In genomic region chr5:173623296-173623771, GRCh38 we compare ENCODE assay signal across 1 cellular context.
A peak's percentile ranks its signal among the peaks of the same experiment; 100 is the strongest.
TF ChIP-seq lines count a peak whose summit lies in the region.

No MANE protein-coding gene starts in this region.

TF ChIP-seq in HepG2, 621 proteins besides CTCF, POLR2A, EP300 and RAD21 (continued from another document and continues in another):
- TF ChIP-seq ZNF614 (CRISPR knock-in tag; IDR thresholded peaks at IDR 0.05; ENCODE audit: borderline replicate concordance) (0 out of 2 replicates have a peak, but pooled peaks have one; percentile 39), MEIS1 (CRISPR knock-in tag; IDR thresholded peaks at IDR 0.05; ENCODE audit: borderline replicate concordance) (0 out of 2 replicates have a peak, but pooled peaks have one; percentile 46), NR2F6 (IDR thresholded peaks at IDR 0.05) (peak; percentile 55; the same call in 1 of the 2 replicates), NR2F6 (CRISPR knock-in tag; IDR thresholded peaks at IDR 0.05) (peak; percentile 65), RFXAP (CRISPR knock-in tag; IDR thresholded peaks at IDR 0.05; ENCODE audit: borderline replicate concordance) (peak; percentile 67; the same call in 1 of the 2 replicates), HOXD1 (CRISPR knock-in tag; IDR thresholded peaks at IDR 0.05) (0 out of 2 replicates have a peak, but pooled peaks have one; percentile 36), MYC (CRISPR knock-in tag; IDR thresholded peaks at IDR 0.05; ENCODE audit: borderline replicate concordance) (peak; percentile 56; the same call in 1 of the 2 replicates), ZSCAN9 (CRISPR knock-in tag; IDR thresholded peaks at IDR 0.05; ENCODE audit: borderline replicate concordance) (0 out of 2 replicates have a peak, but pooled peaks have one; percentile 39), SAP130 (CRISPR knock-in tag; IDR thresholded peaks at IDR 0.05; ENCODE audit: low read depth) (peak; percentile 57), ZBTB26 (CRISPR knock-in tag; IDR thresholded peaks at IDR 0.05; ENCODE audit: borderline replicate concordance) (0 out of 2 replicates have a peak, but pooled peaks have one; percentile 43), ZFP90 (CRISPR knock-in tag; IDR thresholded peaks at IDR 0.05; ENCODE audit: borderline replicate concordance) (0 out of 2 replicates have a peak, but pooled peaks have one; percentile 27), UBTF (CRISPR knock-in tag; IDR thresholded peaks at IDR 0.05) (peak; percentile 34; the same call in 1 of the 2 replicates), POGK (CRISPR knock-in tag; conservative IDR thresholded peaks at IDR 0.05) (peak; percentile 68; the same call in 1 of the 2 replicates), SP1 (IDR thresholded peaks at IDR 0.05) (no peak), SP1 (CRISPR knock-in tag; IDR thresholded peaks at IDR 0.05) (no peak), SNAPC2 (CRISPR knock-in tag; IDR thresholded peaks at IDR 0.05) (peak; percentile 70; the same call in 1 of the 2 replicates), ZMYM3 (CRISPR knock-in tag; IDR thresholded peaks at IDR 0.05) (peak; percentile 62; the same call in 1 of the 2 replicates), ARID5B (CRISPR knock-in tag; IDR thresholded peaks at IDR 0.05) (peak; percentile 83), ZMYM4 (CRISPR knock-in tag; IDR thresholded peaks at IDR 0.05) (peak; percentile 74), NCOA2 (CRISPR knock-in tag; IDR thresholded peaks at IDR 0.05) (peak; percentile 80), HNRNPK (IDR thresholded peaks at IDR 0.05; ENCODE audit: low read depth, low read length, poor library complexity, severe bottlenecking) (no peak), ZNF207 (IDR thresholded peaks at IDR 0.05; ENCODE audit: borderline replicate concordance) (no peak), FOXP4 (CRISPR knock-in tag; IDR thresholded peaks at IDR 0.05) (peak; percentile 79), SAFB2 (CRISPR knock-in tag; IDR thresholded peaks at IDR 0.05; ENCODE audit: borderline replicate concordance, low read depth) (no peak), SIX1 (CRISPR knock-in tag; IDR thresholded peaks at IDR 0.05; ENCODE audit: borderline replicate concordance) (peak; percentile 54), ZNF556 (CRISPR knock-in tag; IDR thresholded peaks at IDR 0.05; ENCODE audit: borderline replicate concordance) (peak; percentile 75; the same call in 1 of the 2 replicates), ZNF615 (CRISPR knock-in tag; IDR thresholded peaks at IDR 0.05; ENCODE audit: borderline replicate concordance) (no peak), FOXA3 (CRISPR knock-in tag; IDR thresholded peaks at IDR 0.05) (peak; percentile 79), IRF2 (CRISPR knock-in tag; IDR thresholded peaks at IDR 0.05) (0 out of 2 replicates have a peak, but pooled peaks have one; percentile 26), IKZF4 (CRISPR knock-in tag; IDR thresholded peaks at IDR 0.05; ENCODE audit: borderline replicate concordance, low read depth, not compliant biosample characterization) (no peak), ERF (CRISPR knock-in tag; IDR thresholded peaks at IDR 0.05) (peak; percentile 48; the same call in 1 of the 2 replicates), ARHGAP35 (CRISPR knock-in tag; IDR thresholded peaks at IDR 0.05; ENCODE audit: borderline replicate concordance) (0 out of 2 replicates have a peak, but pooled peaks have one; percentile 57), ZNF749 (CRISPR knock-in tag; IDR thresholded peaks at IDR 0.05; ENCODE audit: borderline replicate concordance) (0 out of 2 replicates have a peak, but pooled peaks have one; percentile 33), STAG1 (CRISPR knock-in tag; IDR thresholded peaks at IDR 0.05) (peak; percentile 24; the same call in 1 of the 2 replicates), ZNF629 (CRISPR knock-in tag; conservative IDR thresholded peaks at IDR 0.05) (no peak), RARG (CRISPR knock-in tag; IDR thresholded peaks at IDR 0.05; ENCODE audit: low read depth) (no peak), ZNF609 (CRISPR knock-in tag; IDR thresholded peaks at IDR 0.05; ENCODE audit: borderline replicate concordance) (peak; percentile 63; the same call in 1 of the 2 replicates), FOXJ3 (CRISPR knock-in tag; IDR thresholded peaks at IDR 0.05; ENCODE audit: borderline replicate concordance) (peak; percentile 80; the same call in 1 of the 2 replicates), TOE1 (CRISPR knock-in tag; IDR thresholded peaks at IDR 0.05) (no peak), PCBP1 (IDR thresholded peaks at IDR 0.05; ENCODE audit: borderline replicate concordance, low read depth, low read length) (no peak), MYPOP (CRISPR knock-in tag; IDR thresholded peaks at IDR 0.05) (peak; percentile 48; the same call in 1 of the 2 replicates), SKI (IDR thresholded peaks at IDR 0.05; ENCODE audit: partially characterized antibody) (peak; percentile 37), ZNF124 (CRISPR knock-in tag; IDR thresholded peaks at IDR 0.05) (0 out of 2 replicates have a peak, but pooled peaks have one; percentile 42)
